ENCODE assay signal across 24 cellular contexts in the genomic region with DNA sequence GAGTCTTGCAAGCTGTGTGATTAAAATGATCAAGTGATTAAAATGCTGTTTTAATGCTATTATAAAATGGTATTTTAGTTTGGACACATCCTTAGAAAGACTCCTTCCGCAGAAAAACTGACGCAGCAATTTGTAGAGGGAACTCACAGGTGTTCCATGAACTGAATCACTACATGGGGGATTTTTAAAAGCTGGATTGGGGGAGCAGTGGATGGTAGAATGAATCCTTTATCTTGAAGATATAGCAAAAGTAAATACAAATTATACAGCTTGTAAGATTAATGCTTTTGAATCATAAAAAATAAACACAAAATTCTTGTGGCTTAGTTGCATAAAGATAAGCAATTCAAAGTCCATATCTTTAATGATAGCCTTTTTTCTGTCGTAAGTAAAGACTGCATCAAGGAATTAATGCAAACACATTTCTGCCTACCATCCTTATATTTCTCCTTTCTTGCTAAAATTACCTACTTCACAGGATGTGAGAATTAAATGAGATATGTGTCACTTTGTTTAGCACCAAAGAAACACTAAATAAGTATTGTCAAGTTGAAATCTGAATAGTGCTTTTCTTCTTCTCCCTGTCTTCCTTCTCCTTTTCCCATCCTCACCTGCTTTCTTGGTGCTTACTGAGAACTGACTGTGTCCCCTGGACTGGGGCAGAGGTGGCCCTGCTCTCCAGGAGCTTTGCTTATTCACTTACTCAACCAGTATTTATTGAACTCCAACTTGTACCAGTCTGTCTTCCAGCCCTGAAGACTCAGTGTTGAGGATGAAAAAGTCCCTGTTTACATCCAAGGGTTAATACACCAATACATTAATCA.
DNase-seq lines count a peak whose midpoint lies in the region; ATAC-seq, FAIRE-seq and TF ChIP-seq lines count a peak whose summit lies in the region.
"Had no signal": no experiment of that assay in that cellular context is flagged by ENCODE, and none has a peak within 500 bp of the region (broad histone marks: within the 10 kb centered on the region; RNA-seq: fewer than 3 reads in every experiment).

No MANE protein-coding gene starts in this region.

- peaks cover 0 to 3% (median 0%) of the 10 kb centered on the region in 7 donors for H3K9me3 Mint-ChIP-seq in CD14-positive monocyte
- H3K9me3 Mint-ChIP-seq: activated naive CD4-positive, alpha-beta T cell treated with anti-CD3 and anti-CD28 coated beads, Interleukin-2, amount 50 U/mL, for 24 hours had no signal

- H3K4me3 Mint-ChIP-seq in CD14-positive monocyte: peak overlapping the region in 1 of 2 donors; percentile 91
- H3K4me3 Mint-ChIP-seq: activated naive CD4-positive, alpha-beta T cell treated with anti-CD3 and anti-CD28 coated beads, Interleukin-2, amount 50 U/mL, for 24 hours; B cell; IgD-negative memory B cell had no signal

- H3K9me3 ChIP-seq in mucosa of descending colon: no peaks in the 10 kb centered on the region

- H3K27me3 Mint-ChIP-seq in CD14-positive monocyte (ENCODE audit: low read depth in 3 of 3): peaks cover 11 to 17% (median 11%) of the 10 kb centered on the region in 3 donors

- DNase-seq in CD14-positive monocyte (ENCODE audit: low spot score): no peak
- DNase-seq in HT-29 (ENCODE audit: low spot score): peak; percentile 59
- no peak for DNase-seq in mucosa of descending colon
- DNase-seq in GM12892 (ENCODE audit: insufficient read length): no peak
- no peak for DNase-seq in foreskin fibroblast
- no peak for DNase-seq in H54 (ENCODE audit: insufficient read length, low spot score)
- DNase-seq: DMS53; H7; mesendoderm; NCI-H1417 treated with DMSO at 0.1 percent for 48 hours; NCI-H345; occipital lobe; stimulated activated CD4-positive, alpha-beta T cell treated with anti-CD3 and anti-CD28 coated beads, Interleukin-4, amount 100 ng/mL, for 24 hours; trophoblast cell; WERI-Rb-1 had no signal

- H3K4me1 Mint-ChIP-seq in CD14-positive monocyte: peaks cover 73% of the 10 kb centered on the region
- H3K4me1 Mint-ChIP-seq: activated naive CD4-positive, alpha-beta T cell treated with anti-CD3 and anti-CD28 coated beads, Interleukin-2, amount 50 U/mL, for 24 hours had no signal

- intact Hi-C loops in CD14-positive monocyte (cut with micrococcal nuclease) (loop anchor here in 1 of 2 donors (10.0 kb wide), 1 partner anchor 172 kb away; no protein-coding TSS in a partner anchor), mucosa of descending colon (cut with DNase I, micrococcal nuclease) (loop anchor here in 1 of 2 donors (10.0 kb wide), 2 partner anchors 58 to 202 kb away; a partner anchor contains a TSS)

- FAIRE-seq in GM12892 (lab: Jason Lieb, UNC) (no peak), H54 (lab: Jason Lieb, UNC) (no peak)
- FAIRE-seq: endometrium, frontal cortex had no signal

- TF ChIP-seq POLR2A in GM12892 (IDR thresholded peaks at IDR 0.05; ENCODE audit: low read depth, low read length) (no peak), H54 (IDR thresholded peaks at IDR 0.05; ENCODE audit: low read depth, low read length) (no peak)

- H3K36me3 ChIP-seq in mucosa of descending colon (ENCODE audit: low read depth): peaks cover 3% of the 10 kb centered on the region
- H3K36me3 ChIP-seq: cardiac muscle cell, WERI-Rb-1 had no signal

- peak overlapping the region in 4 of 7 donors; percentile 33 to 94 (median 88) for H3K27ac Mint-ChIP-seq in CD14-positive monocyte
- H3K27ac Mint-ChIP-seq: activated naive CD4-positive, alpha-beta T cell treated with anti-CD3 and anti-CD28 coated beads, Interleukin-2, amount 50 U/mL, for 24 hours; B cell; IgD-negative memory B cell had no signal

- H3K4me1 ChIP-seq in mucosa of descending colon (ENCODE audit: low read depth): peaks cover 33% of the 10 kb centered on the region

- H3K36me3 Mint-ChIP-seq in CD14-positive monocyte: peaks cover 0 to 10% of the 10 kb centered on the region in 2 donors
- H3K36me3 Mint-ChIP-seq: activated naive CD4-positive, alpha-beta T cell treated with anti-CD3 and anti-CD28 coated beads, Interleukin-2, amount 50 U/mL, for 24 hours; IgD-negative memory B cell had no signal

- H3K4me3 ChIP-seq in WI38 (ENCODE audit: low read depth, low read length) (peak overlapping the region; percentile 13), mucosa of descending colon (no peak overlapping the region), foreskin fibroblast (ENCODE audit: low read depth in 1 of 2, low read length in 2 of 2) (no peak overlapping the region)
- H3K4me3 ChIP-seq: cardiac muscle cell had no signal

- ATAC-seq in mucosa of descending colon (peak; percentile 43), HG02798 (IDR thresholded peaks at IDR 0.05; ENCODE audit: poor library complexity, unreplicated experiment) (no peak)
- ATAC-seq: SK-N-SH treated with all-trans-retinoic acid at 6 μM for 48 hours had no signal

- TF ChIP-seq CTCF in CD14-positive monocyte (IDR thresholded peaks at IDR 0.05) (no peak), WI38 (IDR thresholded peaks at IDR 0.05; ENCODE audit: low read depth, low read length) (no peak), mucosa of descending colon (IDR thresholded peaks at IDR 0.05) (no peak), foreskin fibroblast (IDR thresholded peaks at IDR 0.05; ENCODE audit: low read depth, low read length) (no peak)
